In genomic region chr20:58458342-58459057, GRCh38 we compare ENCODE assay signal across 11 cellular contexts. TPM values are rescaled to one million over a fixed set of nuclear protein-coding genes. Genes with fewer than 3 reads are reported as not detected.
DNase-seq lines count a peak whose midpoint lies in the region; ATAC-seq and TF ChIP-seq lines count a peak whose summit lies in the region.
"Had no signal": no experiment of that assay in that cellular context is flagged by ENCODE, and none has a peak within 500 bp of the region (broad histone marks: within the 10 kb centered on the region; RNA-seq: fewer than 3 reads in every experiment).

No MANE protein-coding gene starts in this region.

- no peaks in the 10 kb centered on the region for H3K9me3 ChIP-seq in aorta (ENCODE audit: control insufficient read depth, low read length)
- no peaks in the 10 kb centered on the region for H3K9me3 ChIP-seq in tibial artery

- WGBS in aorta, 2 donors = 82 to 86% methylated on average over 16 of the region's 16 CpGs

- intact Hi-C loops in aorta (cut with DNase I) = no loop called here
- intact Hi-C loops in tibial artery (cut with DNase I; ENCODE audit: low total_unique reads) = no loop called here

- H3K36me3 ChIP-seq in aorta (ENCODE audit: control insufficient read depth in 1 of 2, insufficient read depth in 2 of 2, low read length in 1 of 2) (no peaks in the 10 kb centered on the region), tibial artery (no peaks in the 10 kb centered on the region)

- DNase-seq in iris pigment epithelial cell (ENCODE audit: low read depth) = peak; percentile 75
- no peak for DNase-seq in OCI-M1 (lab: John Stamatoyannopoulos, UW)
- DNase-seq in aorta = no peak
- DNase-seq in HT-29 (ENCODE audit: low spot score) = no peak
- no peak for DNase-seq in tibial artery
- DNase-seq: activated CD4-positive, alpha-beta T cell treated with anti-CD3 and anti-CD28 coated beads for 4 hours; stimulated activated CD4-positive, alpha-beta T cell treated with anti-CD3 and anti-CD28 coated beads, Interleukin-15, amount 100 ng/mL, for 24 hours had no signal

- ATAC-seq in GM18517 (IDR thresholded peaks at IDR 0.05; ENCODE audit: unreplicated experiment) = peak; percentile 98
- peak; percentile 92 for ATAC-seq in GM21737 (IDR thresholded peaks at IDR 0.05; ENCODE audit: unreplicated experiment)
- ATAC-seq in HG03575 (IDR thresholded peaks at IDR 0.05; ENCODE audit: extremely low read depth, insufficient number of reproducible peaks, low FRiP score, unreplicated experiment) = peak; percentile 85
- no peak for ATAC-seq in aorta (ENCODE audit: low FRiP score)
- ATAC-seq: HCT116 had no signal

- H3K4me1 ChIP-seq in aorta (ENCODE audit: control insufficient read depth in 1 of 2, insufficient read depth in 2 of 2, low read length in 2 of 2) = no peaks in the 10 kb centered on the region
- no peaks in the 10 kb centered on the region for H3K4me1 ChIP-seq in tibial artery

- H3K27ac ChIP-seq in aorta (ENCODE audit: low read depth in 1 of 2, low read length in 2 of 2) (no peak overlapping the region), tibial artery (no peak overlapping the region)

- H3K27me3 ChIP-seq in aorta (ENCODE audit: control insufficient read depth in 1 of 2, insufficient read depth in 2 of 2, low read length in 1 of 2) (no peaks in the 10 kb centered on the region), tibial artery (no peaks in the 10 kb centered on the region)

- no peak for TF ChIP-seq CTCF in tibial artery (IDR thresholded peaks at IDR 0.05)

- no peak overlapping the region for H3K4me3 ChIP-seq in aorta (ENCODE audit: low read length in 2 of 2)
- no peak overlapping the region for H3K4me3 ChIP-seq in tibial artery

RNA-seq across cellular contexts. Expression of gene APCDD1L, which starts 56.7 kb away (rescaled TPM):
- total RNA-seq in aorta = 10 to 100 TPM in 1 of 2 donors, 1 to 10 TPM in 1; 1.7 to 14.6 TPM
- 1 to 10 TPM; 1.3 to 2.4 TPM for polyA plus RNA-seq in aorta
- not detected in 2 replicates for total RNA-seq in HT-29 (2014; rRNA removed; shearing (Covaris generic))
